In the genomic region with DNA sequence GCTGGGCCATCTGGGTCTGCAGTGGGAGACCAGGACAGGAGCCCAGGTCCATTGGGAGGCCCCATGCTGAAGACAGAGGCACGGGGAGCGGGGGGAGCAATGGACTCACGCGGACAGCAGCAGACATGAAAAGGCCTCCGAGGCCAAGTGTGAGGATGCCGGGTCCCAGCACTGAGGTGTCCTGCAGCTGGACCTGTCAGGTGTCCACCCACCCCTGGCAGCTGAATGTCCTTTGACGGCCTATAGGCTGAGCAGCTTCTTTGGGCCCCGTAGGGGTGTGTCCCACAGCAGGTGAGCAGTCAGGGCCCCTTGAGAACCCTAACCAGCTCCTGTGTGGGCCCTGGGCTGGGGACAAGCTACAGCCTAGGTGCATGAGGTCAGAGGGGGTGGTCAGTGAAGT, we compare ENCODE assay signal across 1 cellular context. TPM values are rescaled to one million over a fixed set of nuclear protein-coding genes. Genes with fewer than 3 reads are reported as not detected.
"Had no signal": no experiment of that assay in that cellular context is flagged by ENCODE, and none has a peak within 500 bp of the region (broad histone marks: within the 10 kb centered on the region; RNA-seq: fewer than 3 reads in every experiment).

No MANE protein-coding gene starts in this region.

RNA-seq across cellular contexts. Expression of a gene that starts 3.1 kb away (rescaled TPM):
- total RNA-seq: activated CD4-positive, alpha-beta T cell treated with anti-CD3 and anti-CD28 coated beads, Interleukin-2, amount 10 ng/mL, durations not matched to agents 24 days and 14 days had no signal
